14 cellular contexts compared by ENCODE assay signal in genomic region chr1:185312361-185312760, GRCh38. TPM values are rescaled to one million over a fixed set of nuclear protein-coding genes. Genes with fewer than 3 reads are reported as not detected.
DNase-seq lines count a peak whose midpoint lies in the region; ATAC-seq and TF ChIP-seq lines count a peak whose summit lies in the region.
"Had no signal": no experiment of that assay in that cellular context is flagged by ENCODE, and none has a peak within 500 bp of the region (broad histone marks: within the 10 kb centered on the region; RNA-seq: fewer than 3 reads in every experiment).

No MANE protein-coding gene starts in this region.

- no peak for ATAC-seq in activated T-cell treated with anti-CD3 and anti-CD28 coated beads, Interleukin-2, amount 50 U/mL, for 4 hours
- no peak for ATAC-seq in HG02938 (IDR thresholded peaks at IDR 0.05; ENCODE audit: unreplicated experiment)
- ATAC-seq in HG03097 (IDR thresholded peaks at IDR 0.05; ENCODE audit: low FRiP score, unreplicated experiment), result no peak

- no peaks in the 10 kb centered on the region for H3K27me3 ChIP-seq in dorsolateral prefrontal cortex

- no peak for DNase-seq in activated T-cell treated with anti-CD3 and anti-CD28 coated beads, Interleukin-2, amount 50 U/mL, for 4 hours
- DNase-seq in activated T-cell treated with anti-CD3 and anti-CD28 coated beads for 4 hours, result no peak
- no peak for DNase-seq in SK-N-MC (ENCODE audit: low read depth, low spot score)
- no peak for DNase-seq in epithelial cell of proximal tubule (ENCODE audit: low read depth)
- no peak for DNase-seq in retinal pigment epithelial cell (ENCODE audit: low read depth)
- DNase-seq in dorsolateral prefrontal cortex, result no peak
- DNase-seq: activated CD4-positive, alpha-beta T cell treated with anti-CD3 and anti-CD28 coated beads, Interleukin-2, amount 50 U/mL, for 1 hour; cortex of kidney; Kasumi-1; NCI-H2171; stimulated activated CD8-positive, alpha-beta memory T cell treated with anti-CD3 and anti-CD28 coated beads, Interleukin-4, amount 100 ng/mL, for 48 hours had no signal

- intact Hi-C loops in dorsolateral prefrontal cortex (cut with DNase I), result loop anchor here (10.0 kb wide), 2 partner anchors 268 to 362 kb away; partner anchors contain the start of gene RNF2 (in 1 of the 2)

- H3K4me3 ChIP-seq in SK-N-MC, result peak overlapping the region; percentile 92
- H3K4me3 ChIP-seq in epithelial cell of proximal tubule (ENCODE audit: low read depth, low read length), result peak overlapping the region; percentile 91
- H3K4me3 ChIP-seq in retinal pigment epithelial cell (ENCODE audit: low read length), result peak overlapping the region; percentile 99
- H3K4me3 ChIP-seq in dorsolateral prefrontal cortex, result peak overlapping the region in 3 of 59 donors; percentile 18 to 98 (median 19)

- H3K4me1 Mint-ChIP-seq in activated T-cell treated with anti-CD3 and anti-CD28 coated beads, Interleukin-2, amount 50 U/mL, for 4 hours (ENCODE audit: low read depth), result peaks cover 42% of the 10 kb centered on the region

- peak overlapping the region; percentile 98 for H3K9ac ChIP-seq in SK-N-MC (ENCODE audit: insufficient read length)

- H3K36me3 ChIP-seq in SK-N-MC (ENCODE audit: insufficient read depth, low read length), result peaks cover 72% of the 10 kb centered on the region

- peaks cover 20% of the 10 kb centered on the region for H3K36me3 Mint-ChIP-seq in activated T-cell treated with anti-CD3 and anti-CD28 coated beads, Interleukin-2, amount 50 U/mL, for 4 hours (ENCODE audit: insufficient read depth)

- no peaks in the 10 kb centered on the region for H3K9me3 ChIP-seq in SK-N-MC (ENCODE audit: low read depth, low read length)

- no peaks in the 10 kb centered on the region for H3K27me3 Mint-ChIP-seq in activated T-cell treated with anti-CD3 and anti-CD28 coated beads, Interleukin-2, amount 50 U/mL, for 4 hours (ENCODE audit: low read depth)

- H3K27ac ChIP-seq in SK-N-MC, result 0 out of 2 replicates have a peak overlapping the region, but pooled peaks have one; percentile 33
- no peak overlapping the region for H3K27ac ChIP-seq in dorsolateral prefrontal cortex

- TF ChIP-seq CTCF in epithelial cell of proximal tubule (conservative IDR thresholded peaks at IDR 0.05; ENCODE audit: low read depth, low read length) (no peak), retinal pigment epithelial cell (conservative IDR thresholded peaks at IDR 0.05; ENCODE audit: low read depth, low read length) (no peak), dorsolateral prefrontal cortex (IDR thresholded peaks at IDR 0.05 in 54 of 56, conservative IDR thresholded peaks at IDR 0.05 in 2 of 56; ENCODE audit: low read depth in 1 of 56, partially characterized antibody in 56 of 56) (no peak)

- no peaks in the 10 kb centered on the region for H3K9me3 Mint-ChIP-seq in activated T-cell treated with anti-CD3 and anti-CD28 coated beads, Interleukin-2, amount 50 U/mL, for 4 hours
- H3K9me3 Mint-ChIP-seq: neural crest cell had no signal

- peak overlapping the region; percentile 11 for H3K4me3 Mint-ChIP-seq in activated T-cell treated with anti-CD3 and anti-CD28 coated beads, Interleukin-2, amount 50 U/mL, for 4 hours

RNA-seq across cellular contexts. Expression of gene IVNS1ABP, which starts 4.7 kb away (rescaled TPM):
- 10 to 100 TPM; 52.8 to 61.2 (median 54.3) TPM for total RNA-seq in activated T-cell treated with anti-CD3 and anti-CD28 coated beads, Interleukin-2, amount 50 U/mL, for 4 hours
- total RNA-seq in epithelial cell of proximal tubule (56.5 and 75.6 TPM in 2 replicates), dorsolateral prefrontal cortex (100 to 1,000 TPM in 3 of 120 experiments, 10 to 100 TPM in 117; 36.8 to 146 (median 59.7) TPM)
